ENCODE assay signal across 1 cellular context in genomic region chr22:29388759-29389090, GRCh38.
TF ChIP-seq lines count a peak whose summit lies in the region.

No MANE protein-coding gene starts in this region.

TF ChIP-seq in HepG2, 621 proteins besides CTCF, POLR2A, EP300 and RAD21 (continues in another document):
- no peak for TF ChIP-seq PAXIP1 (CRISPR knock-in tag; conservative IDR thresholded peaks at IDR 0.05)
- TF ChIP-seq ZNF629 (CRISPR knock-in tag; conservative IDR thresholded peaks at IDR 0.05), result 0 out of 2 replicates have a peak, but pooled peaks have one; percentile 7
- no peak for TF ChIP-seq ZIK1 (CRISPR knock-in tag; IDR thresholded peaks at IDR 0.05; ENCODE audit: borderline replicate concordance, low read depth)
- TF ChIP-seq ZNF616 (CRISPR knock-in tag; IDR thresholded peaks at IDR 0.05; ENCODE audit: low read depth), result no peak
- peak; percentile 71 for TF ChIP-seq ZNF121 (CRISPR knock-in tag; IDR thresholded peaks at IDR 0.05)
- TF ChIP-seq, protein P1, sequence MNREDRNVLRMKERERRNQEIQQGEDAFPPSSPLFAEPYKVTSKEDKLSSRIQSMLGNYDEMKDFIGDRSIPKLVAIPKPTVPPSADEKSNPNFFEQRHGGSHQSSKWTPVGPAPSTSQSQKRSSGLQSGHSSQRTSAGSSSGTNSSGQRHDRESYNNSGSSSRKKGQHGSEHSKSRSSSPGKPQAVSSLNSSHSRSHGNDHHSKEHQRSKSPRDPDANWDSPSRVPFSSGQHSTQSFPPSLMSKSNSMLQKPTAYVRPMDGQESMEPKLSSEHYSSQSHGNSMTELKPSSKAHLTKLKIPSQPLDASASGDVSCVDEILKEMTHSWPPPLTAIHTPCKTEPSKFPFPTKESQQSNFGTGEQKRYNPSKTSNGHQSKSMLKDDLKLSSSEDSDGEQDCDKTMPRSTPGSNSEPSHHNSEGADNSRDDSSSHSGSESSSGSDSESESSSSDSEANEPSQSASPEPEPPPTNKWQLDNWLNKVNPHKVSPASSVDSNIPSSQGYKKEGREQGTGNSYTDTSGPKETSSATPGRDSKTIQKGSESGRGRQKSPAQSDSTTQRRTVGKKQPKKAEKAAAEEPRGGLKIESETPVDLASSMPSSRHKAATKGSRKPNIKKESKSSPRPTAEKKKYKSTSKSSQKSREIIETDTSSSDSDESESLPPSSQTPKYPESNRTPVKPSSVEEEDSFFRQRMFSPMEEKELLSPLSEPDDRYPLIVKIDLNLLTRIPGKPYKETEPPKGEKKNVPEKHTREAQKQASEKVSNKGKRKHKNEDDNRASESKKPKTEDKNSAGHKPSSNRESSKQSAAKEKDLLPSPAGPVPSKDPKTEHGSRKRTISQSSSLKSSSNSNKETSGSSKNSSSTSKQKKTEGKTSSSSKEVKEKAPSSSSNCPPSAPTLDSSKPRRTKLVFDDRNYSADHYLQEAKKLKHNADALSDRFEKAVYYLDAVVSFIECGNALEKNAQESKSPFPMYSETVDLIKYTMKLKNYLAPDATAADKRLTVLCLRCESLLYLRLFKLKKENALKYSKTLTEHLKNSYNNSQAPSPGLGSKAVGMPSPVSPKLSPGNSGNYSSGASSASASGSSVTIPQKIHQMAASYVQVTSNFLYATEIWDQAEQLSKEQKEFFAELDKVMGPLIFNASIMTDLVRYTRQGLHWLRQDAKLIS (CRISPR knock-in tag; IDR thresholded peaks at IDR 0.05), result no peak
- TF ChIP-seq ZFP36L1 (CRISPR knock-in tag; IDR thresholded peaks at IDR 0.05), result no peak
- 0 out of 2 replicates have a peak, but pooled peaks have one; percentile 53 for TF ChIP-seq REPIN1 (CRISPR knock-in tag; IDR thresholded peaks at IDR 0.05; ENCODE audit: borderline replicate concordance, low read depth)
- no peak for TF ChIP-seq PCBP2 (optimal IDR thresholded peaks at IDR 0.05; ENCODE audit: low read depth, low read length, poor library complexity, severe bottlenecking)
- TF ChIP-seq GPN1 (CRISPR knock-in tag; IDR thresholded peaks at IDR 0.05; ENCODE audit: borderline replicate concordance), result no peak
- no peak for TF ChIP-seq ZBTB20 (CRISPR knock-in tag; IDR thresholded peaks at IDR 0.05; ENCODE audit: borderline replicate concordance, low read depth)
- TF ChIP-seq SRY (CRISPR knock-in tag; IDR thresholded peaks at IDR 0.05), result no peak
- TF ChIP-seq POGZ (CRISPR knock-in tag; IDR thresholded peaks at IDR 0.05), result no peak
- 0 out of 2 replicates have a peak, but pooled peaks have one; percentile 7 for TF ChIP-seq ZNF891 (CRISPR knock-in tag; IDR thresholded peaks at IDR 0.05)
- 0 out of 2 replicates have a peak, but pooled peaks have one; percentile 54 for TF ChIP-seq HNF4A (CRISPR knock-in tag; IDR thresholded peaks at IDR 0.05)
- no peak for TF ChIP-seq SYNCRIP (IDR thresholded peaks at IDR 0.05; ENCODE audit: insufficient read depth, low read depth, low read length)
- TF ChIP-seq ZNF44 (CRISPR knock-in tag; IDR thresholded peaks at IDR 0.05), result no peak
- TF ChIP-seq ZNF605 (CRISPR knock-in tag; IDR thresholded peaks at IDR 0.05), result peak; percentile 4; the same call in 1 of the 2 replicates
- no peak for TF ChIP-seq PHF21A (CRISPR knock-in tag; IDR thresholded peaks at IDR 0.05)
- no peak for TF ChIP-seq MAFG (CRISPR knock-in tag; IDR thresholded peaks at IDR 0.05)
- TF ChIP-seq, protein P2, sequence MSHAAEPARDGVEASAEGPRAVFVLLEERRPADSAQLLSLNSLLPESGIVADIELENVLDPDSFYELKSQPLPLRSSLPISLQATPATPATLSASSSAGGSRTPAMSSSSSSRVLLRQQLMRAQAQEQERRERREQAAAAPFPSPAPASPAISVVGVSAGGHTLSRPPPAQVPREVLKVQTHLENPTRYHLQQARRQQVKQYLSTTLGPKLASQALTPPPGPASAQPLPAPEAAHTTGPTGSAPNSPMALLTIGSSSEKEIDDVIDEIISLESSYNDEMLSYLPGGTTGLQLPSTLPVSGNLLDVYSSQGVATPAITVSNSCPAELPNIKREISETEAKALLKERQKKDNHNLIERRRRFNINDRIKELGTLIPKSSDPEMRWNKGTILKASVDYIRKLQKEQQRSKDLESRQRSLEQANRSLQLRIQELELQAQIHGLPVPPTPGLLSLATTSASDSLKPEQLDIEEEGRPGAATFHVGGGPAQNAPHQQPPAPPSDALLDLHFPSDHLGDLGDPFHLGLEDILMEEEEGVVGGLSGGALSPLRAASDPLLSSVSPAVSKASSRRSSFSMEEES (CRISPR knock-in tag; IDR thresholded peaks at IDR 0.05), result 0 out of 2 replicates have a peak, but pooled peaks have one; percentile 2
- TF ChIP-seq ZNF782 (CRISPR knock-in tag; IDR thresholded peaks at IDR 0.05; ENCODE audit: borderline replicate concordance), result no peak
- TF ChIP-seq NR2F2 (IDR thresholded peaks at IDR 0.05; ENCODE audit: borderline replicate concordance, low read depth), result 0 out of 2 replicates have a peak, but pooled peaks have one; percentile 8
- no peak for TF ChIP-seq THAP7 (CRISPR knock-in tag; IDR thresholded peaks at IDR 0.05)
- TF ChIP-seq, protein P3, sequence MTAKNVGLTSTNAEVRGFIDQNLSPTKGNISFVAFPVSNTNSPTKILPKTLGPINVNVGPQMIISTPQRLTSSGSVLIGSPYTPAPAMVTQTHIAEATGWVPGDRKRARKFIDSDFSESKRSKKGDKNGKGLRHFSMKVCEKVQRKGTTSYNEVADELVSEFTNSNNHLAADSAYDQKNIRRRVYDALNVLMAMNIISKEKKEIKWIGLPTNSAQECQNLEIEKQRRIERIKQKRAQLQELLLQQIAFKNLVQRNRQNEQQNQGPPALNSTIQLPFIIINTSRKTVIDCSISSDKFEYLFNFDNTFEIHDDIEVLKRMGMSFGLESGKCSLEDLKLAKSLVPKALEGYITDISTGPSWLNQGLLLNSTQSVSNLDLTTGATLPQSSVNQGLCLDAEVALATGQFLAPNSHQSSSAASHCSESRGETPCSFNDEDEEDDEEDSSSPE (CRISPR knock-in tag; IDR thresholded peaks at IDR 0.05), result no peak
- TF ChIP-seq ZNF724P (CRISPR knock-in tag; IDR thresholded peaks at IDR 0.05; ENCODE audit: borderline replicate concordance), result 0 out of 2 replicates have a peak, but pooled peaks have one; percentile 36
- TF ChIP-seq MTF2 (CRISPR knock-in tag; IDR thresholded peaks at IDR 0.05; ENCODE audit: borderline replicate concordance), result no peak
- 0 out of 2 replicates have a peak, but pooled peaks have one; percentile 19 for TF ChIP-seq ZFP37 (CRISPR knock-in tag; IDR thresholded peaks at IDR 0.05; ENCODE audit: borderline replicate concordance)
- TF ChIP-seq CBX5 (CRISPR knock-in tag; IDR thresholded peaks at IDR 0.05; ENCODE audit: borderline replicate concordance), result no peak
- no peak for TF ChIP-seq STAG1 (CRISPR knock-in tag; IDR thresholded peaks at IDR 0.05)
- TF ChIP-seq SALL1 (CRISPR knock-in tag; IDR thresholded peaks at IDR 0.05), result no peak
- TF ChIP-seq, protein P4, sequence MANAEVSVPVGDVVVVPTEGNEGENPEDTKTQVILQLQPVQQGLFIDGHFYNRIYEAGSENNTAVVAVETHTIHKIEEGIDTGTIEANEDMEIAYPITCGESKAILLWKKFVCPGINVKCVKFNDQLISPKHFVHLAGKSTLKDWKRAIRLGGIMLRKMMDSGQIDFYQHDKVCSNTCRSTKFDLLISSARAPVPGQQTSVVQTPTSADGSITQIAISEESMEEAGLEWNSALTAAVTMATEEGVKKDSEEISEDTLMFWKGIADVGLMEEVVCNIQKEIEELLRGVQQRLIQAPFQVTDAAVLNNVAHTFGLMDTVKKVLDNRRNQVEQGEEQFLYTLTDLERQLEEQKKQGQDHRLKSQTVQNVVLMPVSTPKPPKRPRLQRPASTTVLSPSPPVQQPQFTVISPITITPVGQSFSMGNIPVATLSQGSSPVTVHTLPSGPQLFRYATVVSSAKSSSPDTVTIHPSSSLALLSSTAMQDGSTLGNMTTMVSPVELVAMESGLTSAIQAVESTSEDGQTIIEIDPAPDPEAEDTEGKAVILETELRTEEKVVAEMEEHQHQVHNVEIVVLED (CRISPR knock-in tag; IDR thresholded peaks at IDR 0.05; ENCODE audit: borderline replicate concordance), result peak; percentile 3; the same call in 1 of the 2 replicates
- TF ChIP-seq ZNF598 (CRISPR knock-in tag; IDR thresholded peaks at IDR 0.05; ENCODE audit: borderline replicate concordance), result 0 out of 2 replicates have a peak, but pooled peaks have one; percentile 8
- TF ChIP-seq, protein P5, sequence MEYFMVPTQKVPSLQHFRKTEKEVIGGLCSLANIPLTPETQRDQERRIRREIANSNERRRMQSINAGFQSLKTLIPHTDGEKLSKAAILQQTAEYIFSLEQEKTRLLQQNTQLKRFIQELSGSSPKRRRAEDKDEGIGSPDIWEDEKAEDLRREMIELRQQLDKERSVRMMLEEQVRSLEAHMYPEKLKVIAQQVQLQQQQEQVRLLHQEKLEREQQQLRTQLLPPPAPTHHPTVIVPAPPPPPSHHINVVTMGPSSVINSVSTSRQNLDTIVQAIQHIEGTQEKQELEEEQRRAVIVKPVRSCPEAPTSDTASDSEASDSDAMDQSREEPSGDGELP (IDR thresholded peaks at IDR 0.05; ENCODE audit: borderline replicate concordance, low read depth), result no peak
- no peak for TF ChIP-seq TSC22D2 (CRISPR knock-in tag; IDR thresholded peaks at IDR 0.05; ENCODE audit: borderline replicate concordance)
- no peak for TF ChIP-seq KDM5A (IDR thresholded peaks at IDR 0.05; ENCODE audit: borderline replicate concordance, low read length)
- 0 out of 2 replicates have a peak, but pooled peaks have one; percentile 20 for TF ChIP-seq ZNF800 (CRISPR knock-in tag; IDR thresholded peaks at IDR 0.05)
- 0 out of 2 replicates have a peak, but pooled peaks have one; percentile 1 for TF ChIP-seq DMAP1 (CRISPR knock-in tag; IDR thresholded peaks at IDR 0.05)
- TF ChIP-seq PRMT3 (CRISPR knock-in tag; IDR thresholded peaks at IDR 0.05; ENCODE audit: borderline replicate concordance, low read depth), result 0 out of 2 replicates have a peak, but pooled peaks have one; percentile 27
- TF ChIP-seq ZNF766 (CRISPR knock-in tag; IDR thresholded peaks at IDR 0.05; ENCODE audit: borderline replicate concordance), result 0 out of 2 replicates have a peak, but pooled peaks have one; percentile 23
- 0 out of 2 replicates have a peak, but pooled peaks have one; percentile 19 for TF ChIP-seq ZSCAN25 (CRISPR knock-in tag; IDR thresholded peaks at IDR 0.05)
- peak; percentile 1; the same call in 1 of the 2 replicates for TF ChIP-seq NCOA2 (CRISPR knock-in tag; IDR thresholded peaks at IDR 0.05)
- 0 out of 2 replicates have a peak, but pooled peaks have one; percentile 6 for TF ChIP-seq ESRRA (CRISPR knock-in tag; IDR thresholded peaks at IDR 0.05; ENCODE audit: low read depth)
- TF ChIP-seq SALL2 (CRISPR knock-in tag; IDR thresholded peaks at IDR 0.05), result no peak; the same call in 1 of the 2 replicates
- no peak for TF ChIP-seq ZNF775 (CRISPR knock-in tag; IDR thresholded peaks at IDR 0.05; ENCODE audit: borderline replicate concordance)
- TF ChIP-seq LCORL (IDR thresholded peaks at IDR 0.05), result no peak
- TF ChIP-seq LCORL (CRISPR knock-in tag; IDR thresholded peaks at IDR 0.05), result peak; percentile 9; the same call in 1 of the 2 replicates
